In the genomic region with DNA sequence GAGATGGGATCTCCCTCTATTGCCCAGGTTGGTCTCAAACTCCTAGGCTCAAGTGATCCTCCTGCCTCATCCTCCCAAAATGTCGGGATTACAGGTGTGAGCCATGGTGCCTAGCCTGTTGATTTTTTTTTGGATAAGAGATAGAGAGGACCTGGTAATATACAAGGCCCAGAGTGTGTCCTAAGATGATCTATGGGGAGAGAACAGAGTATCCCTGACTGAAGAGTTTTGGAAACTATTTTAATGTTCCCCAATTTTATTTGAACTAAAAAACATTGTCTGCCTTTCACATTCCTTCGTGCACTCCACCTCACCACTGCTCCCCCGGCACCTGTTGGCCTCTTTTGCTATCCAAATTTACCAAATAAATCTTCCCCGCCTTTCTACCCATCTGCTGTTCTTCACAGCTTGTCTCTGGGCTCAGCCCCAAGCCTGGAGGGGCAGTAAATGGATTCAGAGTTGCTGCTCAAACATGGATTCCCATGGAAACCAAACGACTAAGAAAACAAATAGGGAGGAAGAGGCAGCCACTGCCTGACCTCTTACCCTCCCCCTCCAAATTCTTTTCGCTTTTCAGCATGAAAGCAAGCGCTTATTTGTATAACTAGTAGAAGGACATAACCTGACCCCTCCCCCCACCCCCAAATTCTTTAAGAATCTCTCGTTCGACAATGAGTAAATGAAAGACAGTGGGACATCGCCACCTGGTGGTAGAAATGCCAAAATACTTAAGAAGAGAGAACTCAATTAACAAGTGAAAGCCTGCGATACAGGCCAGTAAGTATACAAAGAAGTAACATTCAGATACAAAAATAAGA, we compare ENCODE assay signal across 8 cellular contexts. TPM values are rescaled to one million over a fixed set of nuclear protein-coding genes. Genes with fewer than 3 reads are reported as not detected.
A peak's percentile ranks its signal among the peaks of the same experiment; 100 is the strongest.
DNase-seq lines count a peak whose midpoint lies in the region; ATAC-seq and TF ChIP-seq lines count a peak whose summit lies in the region.

No MANE protein-coding gene starts in this region.

- peak overlapping the region; percentile 36 for H3K4me3 ChIP-seq in HUES48 (ENCODE audit: low read depth, low read length)

- H3K27ac ChIP-seq in HUES48 (ENCODE audit: low read depth, low read length): peak overlapping the region; percentile 96

- TF ChIP-seq CTCF in endothelial cell (IDR thresholded peaks at IDR 0.05; ENCODE audit: unreplicated experiment) (peak; percentile 97), mesothelial cell of epicardium (IDR thresholded peaks at IDR 0.05; ENCODE audit: unreplicated experiment) (peak; percentile 95)

- H3K27ac Mint-ChIP-seq in endothelial cell (ENCODE audit: unreplicated experiment) (peak overlapping the region; percentile 98), mesothelial cell of epicardium (peak overlapping the region; percentile 94)

- no peaks in the 10 kb centered on the region for H3K36me3 Mint-ChIP-seq in endothelial cell (ENCODE audit: low read depth, unreplicated experiment)
- H3K36me3 Mint-ChIP-seq in mesothelial cell of epicardium: no peaks in the 10 kb centered on the region

- peaks cover 4% of the 10 kb centered on the region for H3K27me3 Mint-ChIP-seq in endothelial cell (ENCODE audit: unreplicated experiment)
- H3K27me3 Mint-ChIP-seq in mesothelial cell of epicardium (ENCODE audit: low read depth): no peaks in the 10 kb centered on the region

- H3K9me3 Mint-ChIP-seq in endothelial cell (ENCODE audit: unreplicated experiment) (no peaks in the 10 kb centered on the region), mesothelial cell of epicardium (no peaks in the 10 kb centered on the region)

- no peak for ATAC-seq in HG03097 (IDR thresholded peaks at IDR 0.05; ENCODE audit: low FRiP score, unreplicated experiment)

- peaks cover 30% of the 10 kb centered on the region for H3K4me1 ChIP-seq in HUES48 (ENCODE audit: control insufficient read depth, insufficient read depth, low read length)

- DNase-seq in DMS 273 (lab: John Stamatoyannopoulos, UW; ENCODE audit: unreplicated experiment): peak; percentile 96
- peak; percentile 75 for DNase-seq in NOMO-1 treated with DMSO at 0.1 percent for 48 hours (lab: John Stamatoyannopoulos, UW; ENCODE audit: unreplicated experiment)
- peak; percentile 48 for DNase-seq in activated CD8-positive, alpha-beta memory T cell treated with anti-CD3 and anti-CD28 coated beads, Interleukin-2, amount 50 U/mL, for 24 hours (ENCODE audit: extremely low read depth)
- DNase-seq in endothelial cell (ENCODE audit: low spot score): peak; percentile 73
- DNase-seq in mesothelial cell of epicardium (ENCODE audit: low spot score in 2 of 2, unreplicated experiment in 2 of 2): peak; percentile 42 to 79
- DNase-seq in stimulated activated CD8-positive, alpha-beta memory T cell treated with anti-CD3 and anti-CD28 coated beads, Interleukin-15, amount 100 ng/mL, for 1 hour (ENCODE audit: low read depth): peak; percentile 64

- no peaks in the 10 kb centered on the region for H3K36me3 ChIP-seq in HUES48 (ENCODE audit: control insufficient read depth, insufficient read depth, low read length)

- no peaks in the 10 kb centered on the region for H3K9me3 ChIP-seq in HUES48 (ENCODE audit: control insufficient read depth, insufficient read depth, low read length)

- H3K9ac ChIP-seq in HUES48 (ENCODE audit: low read depth, low read length): peak overlapping the region; percentile 50

- H3K4me1 Mint-ChIP-seq in endothelial cell (ENCODE audit: unreplicated experiment) (peaks cover 5% of the 10 kb centered on the region), mesothelial cell of epicardium (peaks cover 17% of the 10 kb centered on the region)

- no peaks in the 10 kb centered on the region for H3K27me3 ChIP-seq in HUES48 (ENCODE audit: control insufficient read depth, insufficient read depth, low read length)

- H3K4me3 Mint-ChIP-seq in endothelial cell (ENCODE audit: unreplicated experiment) (peak overlapping the region; percentile 70), mesothelial cell of epicardium (peak overlapping the region; percentile 63)

RNA-seq across cellular contexts. Expression of gene OR10G3, which starts 22.6 kb away (rescaled TPM):
- total RNA-seq in endothelial cell (ENCODE audit: unreplicated experiment): not detected
- total RNA-seq in mesothelial cell of epicardium: not detected in 3 replicates

RNA-seq across cellular contexts. Expression of gene SALL2, which starts 31.1 kb away (rescaled TPM):
- total RNA-seq in endothelial cell (ENCODE audit: unreplicated experiment) (38.4 TPM), mesothelial cell of epicardium (44.6 to 45.2 TPM (median 45.2 TPM) in 3 replicates)

RNA-seq across cellular contexts. Expression of gene METTL3, which starts 46.2 kb away (rescaled TPM):
- total RNA-seq in endothelial cell (ENCODE audit: unreplicated experiment) (46.1 TPM), mesothelial cell of epicardium (68.1 to 74.4 TPM (median 69.0 TPM) in 3 replicates)
